In the genomic region with DNA sequence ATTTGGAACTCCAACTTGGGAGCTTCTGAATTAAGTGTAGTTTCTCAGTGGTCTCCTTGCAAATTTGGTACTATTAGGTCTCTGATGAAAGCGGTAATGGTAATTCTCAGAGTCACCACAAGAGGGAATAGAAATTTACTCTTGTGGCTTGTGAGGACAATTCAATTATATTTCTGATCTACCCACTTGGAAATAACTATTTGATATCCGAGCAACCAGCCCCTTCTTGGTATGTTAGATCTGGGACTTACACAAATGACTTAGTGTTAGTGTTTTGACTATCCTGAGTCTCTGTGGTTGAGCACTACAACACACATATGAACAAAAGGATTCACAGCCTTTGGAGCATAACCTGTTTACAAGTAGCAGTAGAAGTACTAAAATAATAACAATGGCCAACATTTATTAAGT, we compare ENCODE assay signal across 9 cellular contexts.
A peak's percentile ranks its signal among the peaks of the same experiment; 100 is the strongest.
DNase-seq lines count a peak whose midpoint lies in the region; ATAC-seq and TF ChIP-seq lines count a peak whose summit lies in the region.
"Had no signal": no experiment of that assay in that cellular context is flagged by ENCODE, and none has a peak within 500 bp of the region (broad histone marks: within the 10 kb centered on the region; RNA-seq: fewer than 3 reads in every experiment).

No MANE protein-coding gene starts in this region.

- no peak for TF ChIP-seq POLR2A in adrenal gland (IDR thresholded peaks at IDR 0.05)
- TF ChIP-seq POLR2A in testis (IDR thresholded peaks at IDR 0.05) = no peak

- CTCF ChIA-PET in AG04449 (lab: Yijun Ruan, JAX) = interaction anchor here (0.6 to 14.6 kb wide), 15 partner anchors 8 to 1838 kb away, joined by 3 to 509 read pairs (median 7); partner anchors contain the start of genes GPN2 and PIGV

- H3K36me3 ChIP-seq in adrenal gland (replicated peaks in 1 of 2) (no peaks in the 10 kb centered on the region), testis (ENCODE audit: low read depth, missing control alignments) (no peaks in the 10 kb centered on the region)
- H3K36me3 ChIP-seq: HAP-1 had no signal

- DNase-seq in AG04449 (ENCODE audit: low read depth, low spot score) (no peak), GM12865 (ENCODE audit: low read depth) (peak; percentile 73), NCI-H2196 (lab: John Stamatoyannopoulos, UW; ENCODE audit: unreplicated experiment) (peak; percentile 69), adrenal gland (no peak), iPS-NIHi7 (ENCODE audit: extremely low spot score) (peak; percentile 50), testis (no peak)

- intact Hi-C loops in adrenal gland (cut with DNase I) = no loop called here
- intact Hi-C loops in testis (cut with DNase I; ENCODE audit: low total_unique reads) = no loop called here

- H3K9me3 ChIP-seq in adrenal gland (replicated peaks in 1 of 3) = no peaks in the 10 kb centered on the region
- no peaks in the 10 kb centered on the region for H3K9me3 ChIP-seq in testis
- H3K9me3 ChIP-seq: HAP-1 had no signal

- peak; percentile 48 for TF ChIP-seq CTCF in AG04449 (IDR thresholded peaks at IDR 0.05; ENCODE audit: insufficient read depth, low read length, missing control alignments)
- TF ChIP-seq CTCF in GM12865 (IDR thresholded peaks at IDR 0.05; ENCODE audit: insufficient read depth, low read depth, low read length, missing control alignments) = peak; percentile 52
- peak; percentile 67 to 83 (median 71) for TF ChIP-seq CTCF in adrenal gland (IDR thresholded peaks at IDR 0.05)
- TF ChIP-seq CTCF in testis (IDR thresholded peaks at IDR 0.05) = peak; percentile 67 to 93 (median 70)

- POLR2A ChIA-PET in AG04449 (lab: Yijun Ruan, JAX) = no interaction called here

- H3K4me1 ChIP-seq in adrenal gland (replicated peaks in 1 of 2) = no peaks in the 10 kb centered on the region
- H3K4me1 ChIP-seq in testis = no peaks in the 10 kb centered on the region

- H3K4me3 ChIP-seq in AG04449 (ENCODE audit: low read depth, low read length) = no peak overlapping the region
- H3K4me3 ChIP-seq in GM12865 (ENCODE audit: low read depth, low read length) = no peak overlapping the region
- no peak overlapping the region for H3K4me3 ChIP-seq in adrenal gland
- no peak overlapping the region for H3K4me3 ChIP-seq in testis
- H3K4me3 ChIP-seq: HAP-1 had no signal

- 0 to 7% (median 4%) methylated on average over 2 of the region's 2 CpGs for WGBS in adrenal gland, 4 donors
- WGBS in testis, 2 donors = 31 to 33% methylated on average over 2 of the region's 2 CpGs

- no peaks in the 10 kb centered on the region for H3K27me3 ChIP-seq in adrenal gland
- no peaks in the 10 kb centered on the region for H3K27me3 ChIP-seq in testis

- H3K27ac ChIP-seq in adrenal gland = no peak overlapping the region
- no peak overlapping the region for H3K27ac ChIP-seq in testis

- no peak for ATAC-seq in HG02678 (IDR thresholded peaks at IDR 0.05; ENCODE audit: unreplicated experiment)
- ATAC-seq in GM19397 (IDR thresholded peaks at IDR 0.05; ENCODE audit: unreplicated experiment) = no peak

Comparison
In these comparisons a context has a peak if more than half of its experiments do, and no peak if none do; other contexts are left out.
1. DNase-seq: peak in GM12865 (single experiment), NCI-H2196 (single experiment) and iPS-NIHi7 (single experiment); none in AG04449 (single experiment), adrenal gland (0 of 7) and testis (single experiment).
2. Peak in every context shown above with its lines, with median percentiles within 50 percentile points of each other: CTCF ChIP-seq.